ENCODE assay signal across 8 cellular contexts in genomic region chr6:169701953-169702639, GRCh38. TPM values are rescaled to one million over a fixed set of nuclear protein-coding genes. Genes with fewer than 3 reads are reported as not detected.
DNase-seq lines count a peak whose midpoint lies in the region; ATAC-seq lines count a peak whose summit lies in the region.

Gene C6orf120, plus strand, starts transcription at chr6:169702126. Its CDS starts 334 bp downstream, at chr6:169702460.
Gene WDR27, minus strand, starts transcription at chr6:169702029. Its CDS starts 13,024 bp downstream, at chr6:169689005.

- peak within 1 kb of the TSS; percentile 89 to 92 for H3K4me3 Mint-ChIP-seq in effector memory CD8-positive, alpha-beta T cell
- peak within 1 kb of the TSS; percentile 88 for H3K4me3 Mint-ChIP-seq in memory B cell

- H3K27me3 Mint-ChIP-seq in effector memory CD8-positive, alpha-beta T cell = no peaks in the 10 kb centered on the region
- H3K27me3 Mint-ChIP-seq in memory B cell = no peaks in the 10 kb centered on the region

- ATAC-seq in GM19468 (IDR thresholded peaks at IDR 0.05; ENCODE audit: extremely low read depth, unreplicated experiment) (peak; percentile 97), memory B cell (ENCODE audit: low read depth) (peak; percentile 88)
- ATAC-seq in effector memory CD8-positive, alpha-beta T cell (replicated peaks) = peak; percentile 86

- peaks cover 16 to 35% of the 10 kb centered on the region in 2 donors for H3K4me1 Mint-ChIP-seq in effector memory CD8-positive, alpha-beta T cell (ENCODE audit: low read depth in 2 of 2)
- H3K4me1 Mint-ChIP-seq in memory B cell = peaks cover 35% of the 10 kb centered on the region

- CTCF ChIA-PET in activated CD8-positive, alpha-beta memory T cell treated with anti-CD3 and anti-CD28 coated beads for 36 hours (lab: Charles Lee) = interaction anchor here (1.0 to 2.6 kb wide), 5 partner anchors 13 to 28 kb away, joined by 3 to 9 read pairs (median 3); partner anchors contain the start of gene PHF10

- peaks cover 28% of the 10 kb centered on the region for H3K36me3 Mint-ChIP-seq in effector memory CD8-positive, alpha-beta T cell (ENCODE audit: insufficient read depth)
- H3K36me3 Mint-ChIP-seq in memory B cell = peaks cover 5% of the 10 kb centered on the region

- H3K27ac Mint-ChIP-seq in effector memory CD8-positive, alpha-beta T cell = peak within 1 kb of the TSS; percentile 93 to 95
- H3K27ac Mint-ChIP-seq in memory B cell = peak within 1 kb of the TSS; percentile 91

- DNase-seq in CMK (ENCODE audit: low read depth) (peak; percentile 93), HS-5 (ENCODE audit: low read depth) (peak; percentile 78), memory B cell (ENCODE audit: low spot score in 2 of 2) (peak; percentile 93 to 94)
- DNase-seq in NK-92 treated with Interleukin-12 subunit alpha and Interleukin-12 subunit beta, amount 100 ng/mL, for 24 hours (lab: John Stamatoyannopoulos, UW) = peak; percentile 93
- peak; percentile 95 to 98 (median 97) for DNase-seq in effector memory CD8-positive, alpha-beta T cell
- DNase-seq in stimulated activated CD8-positive, alpha-beta memory T cell treated with anti-CD3 and anti-CD28 coated beads, Interleukin-12 subunit alpha, Interleukin-12 subunit beta, amount 100 ng/mL, for 24 hours (ENCODE audit: extremely low read depth) = peak; percentile 96

- H3K9me3 Mint-ChIP-seq in effector memory CD8-positive, alpha-beta T cell = no peaks in the 10 kb centered on the region
- no peaks in the 10 kb centered on the region for H3K9me3 Mint-ChIP-seq in memory B cell

- POLR2A ChIA-PET in activated CD8-positive, alpha-beta memory T cell treated with anti-CD3 and anti-CD28 coated beads for 36 hours (lab: Charles Lee) = interaction anchor here (0.6 to 4.6 kb wide), 6 partner anchors 21 to 882 kb away, joined by 3 to 68 read pairs (median 3); partner anchors contain the start of genes DYNLT2, ERMARD, PDCD2 and PHF10

RNA-seq across cellular contexts. Expression of gene C6orf120, which starts in this region (rescaled TPM):
- 10 to 100 TPM; 23.1 TPM for total RNA-seq in activated CD8-positive, alpha-beta memory T cell treated with anti-CD3 and anti-CD28 coated beads for 36 hours

RNA-seq across cellular contexts. Expression of gene WDR27, which starts in this region (rescaled TPM):
- 10 to 100 TPM; 32.0 TPM for total RNA-seq in activated CD8-positive, alpha-beta memory T cell treated with anti-CD3 and anti-CD28 coated beads for 36 hours

Comparison
In these comparisons a context has a peak if more than half of its experiments do, and no peak if none do; other contexts are left out.
1. Peak in every context shown above with its lines: DNase-seq and ATAC-seq.